In genomic region chr10:5735119-5735518, GRCh38 we compare ENCODE assay signal across 8 cellular contexts.
"Had no signal": no experiment of that assay in that cellular context is flagged by ENCODE, and none has a peak within 500 bp of the region (broad histone marks: within the 10 kb centered on the region; RNA-seq: fewer than 3 reads in every experiment).

No MANE protein-coding gene starts in this region.

- H3K27me3 Mint-ChIP-seq: activated CD4-positive, alpha-beta T cell treated with anti-CD3 and anti-CD28 coated beads, Interleukin-2, amount 10 ng/mL, durations not matched to agents 7 days and 5 days had no signal

- ATAC-seq: gastroesophageal sphincter had no signal

- DNase-seq: activated CD4-positive, alpha-beta T cell treated with anti-CD3 and anti-CD28 coated beads, Interleukin-2, amount 10 ng/mL, durations not matched to agents 7 days and 5 days; activated CD4-positive, CD25-positive, alpha-beta regulatory T cell; activated T-cell treated with anti-CD3 and anti-CD28 coated beads, Interleukin-2, amount 50 U/mL, for 1 hour; midbrain; ovary; stimulated activated CD4-positive, alpha-beta T cell treated with anti-CD3 and anti-CD28 coated beads, Interleukin-1b, Interleukin-23, amount 100 ng/mL, for 48 hours had no signal

- H3K9me3 Mint-ChIP-seq: activated CD4-positive, alpha-beta T cell treated with anti-CD3 and anti-CD28 coated beads, Interleukin-2, amount 10 ng/mL, durations not matched to agents 7 days and 5 days; T-helper 2 cell treated with Interferon-gamma antibody and Interleukin-4, amounts not matched to agents 5 μg/mL and 100 μg/mL, for 36 hours had no signal

- H3K4me3 Mint-ChIP-seq: activated CD4-positive, alpha-beta T cell treated with anti-CD3 and anti-CD28 coated beads, Interleukin-2, amount 10 ng/mL, durations not matched to agents 7 days and 5 days; T-helper 2 cell treated with Interferon-gamma antibody and Interleukin-4, amounts not matched to agents 5 μg/mL and 100 μg/mL, for 36 hours had no signal

- H3K27ac Mint-ChIP-seq: T-helper 2 cell treated with Interferon-gamma antibody and Interleukin-4, amounts not matched to agents 5 μg/mL and 100 μg/mL, for 36 hours had no signal
